22 cellular contexts compared by ENCODE assay signal in genomic region chr1:82597620-82598019, GRCh38.
DNase-seq lines count a peak whose midpoint lies in the region; FAIRE-seq and TF ChIP-seq lines count a peak whose summit lies in the region.
"Had no signal": no experiment of that assay in that cellular context is flagged by ENCODE, and none has a peak within 500 bp of the region (broad histone marks: within the 10 kb centered on the region; RNA-seq: fewer than 3 reads in every experiment).

No MANE protein-coding gene starts in this region.

- H3K36me3 Mint-ChIP-seq in nephron (ENCODE audit: low read depth): no peaks in the 10 kb centered on the region
- H3K36me3 Mint-ChIP-seq: IgD-negative memory B cell had no signal

- H3K9ac ChIP-seq in adipocyte (ENCODE audit: low read length): no peak overlapping the region

- H3K36me3 ChIP-seq in adipocyte (ENCODE audit: control insufficient read depth, insufficient read depth, low read length, severe bottlenecking): no peaks in the 10 kb centered on the region
- H3K36me3 ChIP-seq: BE2C had no signal

- no peak overlapping the region for H3K4me3 Mint-ChIP-seq in nephron
- H3K4me3 Mint-ChIP-seq: IgD-negative memory B cell had no signal

- peak overlapping the region; percentile 15 to 45 (median 43) for H3K27ac Mint-ChIP-seq in nephron
- H3K27ac Mint-ChIP-seq: IgD-negative memory B cell had no signal

- no peaks in the 10 kb centered on the region for H3K27me3 Mint-ChIP-seq in nephron (ENCODE audit: low read depth)
- H3K27me3 Mint-ChIP-seq: IgD-negative memory B cell had no signal

- H3K9me3 Mint-ChIP-seq in nephron: no peaks in the 10 kb centered on the region
- H3K9me3 Mint-ChIP-seq: IgD-negative memory B cell had no signal

- TF ChIP-seq CTCF in nephron (IDR thresholded peaks at IDR 0.05; ENCODE audit: unreplicated experiment in 3 of 3) (no peak), D721Med (IDR thresholded peaks at IDR 0.05; ENCODE audit: insufficient read depth, missing control alignments) (no peak)

- H3K9me3 ChIP-seq in adipocyte (ENCODE audit: control insufficient read depth, low read length): no peaks in the 10 kb centered on the region
- H3K9me3 ChIP-seq: BE2C had no signal

- H3K4me1 Mint-ChIP-seq in nephron: peaks cover 24% of the 10 kb centered on the region
- H3K4me1 Mint-ChIP-seq: IgD-negative memory B cell had no signal

- peaks cover 16% of the 10 kb centered on the region for H3K4me1 ChIP-seq in adipocyte (ENCODE audit: control insufficient read depth, insufficient read depth, low read length)
- H3K4me1 ChIP-seq: BE2C had no signal

- H3K4me3 ChIP-seq in adipocyte (ENCODE audit: low read length): no peak overlapping the region

- DNase-seq in AG20443 (ENCODE audit: low spot score): peak; percentile 24
- DNase-seq in adipocyte (ENCODE audit: low read depth): peak; percentile 70
- DNase-seq in fibroblast of gingiva (ENCODE audit: low read depth): peak; percentile 23
- DNase-seq in hippocampal formation (lab: John Stamatoyannopoulos, UW): no peak
- DNase-seq in OCI-M2 (lab: John Stamatoyannopoulos, UW; ENCODE audit: unreplicated experiment): no peak
- DNase-seq in D721Med (ENCODE audit: insufficient read length, low spot score): no peak
- DNase-seq: BE2C, DMS153, GDM1, Karpas-422, NCI-H1105 treated with DMSO at 0.1 percent for 48 hours, NCI-H2029 treated with DMSO at 0.1 percent for 48 hours, NCI-H345, NCI-H524 treated with DMSO at 0.1 percent for 48 hours, NCI-H82, OCI-M1, Right ventricle myocardium superior, SW 1271 had no signal

- H3K27me3 ChIP-seq in adipocyte (replicated peaks; ENCODE audit: control insufficient read depth, insufficient read depth, low read length): no peaks in the 10 kb centered on the region
- H3K27me3 ChIP-seq: BE2C had no signal

- FAIRE-seq in D721Med (lab: Jason Lieb, UNC): no peak
- FAIRE-seq: GM19239, H1 had no signal

Comparison
In these comparisons a context has a peak if more than half of its experiments do, and no peak if none do; other contexts are left out.
1. DNase-seq: peak in AG20443 (single experiment), adipocyte (single experiment) and fibroblast of gingiva (single experiment); none in hippocampal formation (0 of 2), OCI-M2 (single experiment) and D721Med (single experiment).